Comparison of ENCODE assay signal across 11 cellular contexts in genomic region chr1:238063454-238063853, GRCh38.
DNase-seq lines count a peak whose midpoint lies in the region; ATAC-seq lines count a peak whose summit lies in the region.
"Had no signal": no experiment of that assay in that cellular context is flagged by ENCODE, and none has a peak within 500 bp of the region (broad histone marks: within the 10 kb centered on the region; RNA-seq: fewer than 3 reads in every experiment).

No MANE protein-coding gene starts in this region.

- H4K20me1 ChIP-seq in BLaER1 = no peaks in the 10 kb centered on the region

- ATAC-seq in esophagus mucosa = peak; percentile 83
- ATAC-seq: upper lobe of right lung had no signal

- H3K27ac ChIP-seq in BLaER1 = peak overlapping the region; percentile 71
- H3K27ac ChIP-seq: upper lobe of right lung had no signal

- no peak overlapping the region for H3K4me3 ChIP-seq in BLaER1
- no peak overlapping the region for H3K4me3 ChIP-seq in MG63
- H3K4me3 ChIP-seq: upper lobe of right lung had no signal

- no peak overlapping the region for H3K9ac ChIP-seq in BLaER1

- no peaks in the 10 kb centered on the region for H3K36me3 ChIP-seq in BLaER1
- no peaks in the 10 kb centered on the region for H3K36me3 ChIP-seq in MG63
- H3K36me3 ChIP-seq: upper lobe of right lung had no signal

- DNase-seq in H4 (ENCODE audit: low spot score) = peak; percentile 33
- DNase-seq in MG63 = peak; percentile 95
- DNase-seq in activated T-cell treated with anti-CD3 and anti-CD28 coated beads, Interleukin-2, amount 50 U/mL, for 48 hours = no peak
- DNase-seq in T-helper 2 cell = no peak
- DNase-seq in NCI-H1105 treated with DMSO at 0.1 percent for 48 hours (lab: John Stamatoyannopoulos, UW) = no peak
- no peak for DNase-seq in DMS114 treated with DMSO at 0.1 percent for 48 hours (lab: John Stamatoyannopoulos, UW; ENCODE audit: unreplicated experiment)
- DNase-seq: activated naive CD8-positive, alpha-beta T cell treated with anti-CD3 and anti-CD28 coated beads, Interleukin-2, amount 10 ng/mL, durations not matched to agents 7 days and 5 days; stimulated activated CD4-positive, alpha-beta T cell treated with anti-CD3 and anti-CD28 coated beads, Interleukin-4, amount 100 ng/mL, for 24 hours; upper lobe of right lung had no signal

- H3K9me3 ChIP-seq in BLaER1 = peaks cover 10% of the 10 kb centered on the region
- no peaks in the 10 kb centered on the region for H3K9me3 ChIP-seq in MG63
- H3K9me3 ChIP-seq: upper lobe of right lung had no signal

- H3K4me2 ChIP-seq in BLaER1 = peak overlapping the region; percentile 77

- H3K27me3 ChIP-seq in BLaER1 (no peaks in the 10 kb centered on the region), MG63 (no peaks in the 10 kb centered on the region)
- H3K27me3 ChIP-seq: upper lobe of right lung had no signal

- peaks cover 28% of the 10 kb centered on the region for H3K4me1 ChIP-seq in BLaER1
- H3K4me1 ChIP-seq: upper lobe of right lung had no signal

Comparison
In these comparisons a context has a peak if more than half of its experiments do, and no peak if none do; other contexts are left out.
1. DNase-seq: peak in H4 (single experiment) and MG63 (single experiment); none in activated T-cell treated with anti-CD3 and anti-CD28 coated beads, Interleukin-2, amount 50 U/mL, for 48 hours (0 of 2), T-helper 2 cell (0 of 5), NCI-H1105 treated with DMSO at 0.1 percent for 48 hours (single experiment) and DMS114 treated with DMSO at 0.1 percent for 48 hours (single experiment).